1 cellular context compared by ENCODE assay signal in the genomic region with DNA sequence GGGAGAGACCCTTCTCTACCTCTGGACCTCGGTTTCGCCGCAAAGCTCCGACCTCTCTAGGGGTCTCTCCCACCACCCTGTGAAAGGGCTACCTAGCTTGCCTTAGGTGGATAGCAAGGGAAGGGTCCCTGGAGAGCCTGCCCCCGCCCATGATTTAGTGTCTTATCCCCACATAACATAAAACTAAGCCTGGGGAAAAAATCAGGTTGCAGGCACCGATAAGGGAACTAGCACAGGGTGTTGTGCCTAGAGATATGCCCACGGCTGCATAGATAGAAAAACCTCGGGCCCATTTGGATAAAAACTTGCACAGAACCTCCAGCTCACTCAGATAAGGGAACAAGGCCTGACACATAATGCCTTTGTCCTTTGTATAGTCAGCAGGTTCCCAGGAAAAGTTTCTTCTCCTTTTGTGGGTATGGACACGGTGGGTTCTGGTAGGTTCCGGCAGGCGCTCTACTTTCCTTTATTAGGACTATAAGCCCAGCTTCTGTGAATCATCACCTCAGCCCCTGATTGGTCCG.
TF ChIP-seq lines count a peak whose summit lies in the region.

No MANE protein-coding gene starts in this region.

TF ChIP-seq in K562, 482 proteins besides CTCF, POLR2A, EP300 and RAD21 (continued from another document and continues in another):
- TF ChIP-seq, protein P1, sequence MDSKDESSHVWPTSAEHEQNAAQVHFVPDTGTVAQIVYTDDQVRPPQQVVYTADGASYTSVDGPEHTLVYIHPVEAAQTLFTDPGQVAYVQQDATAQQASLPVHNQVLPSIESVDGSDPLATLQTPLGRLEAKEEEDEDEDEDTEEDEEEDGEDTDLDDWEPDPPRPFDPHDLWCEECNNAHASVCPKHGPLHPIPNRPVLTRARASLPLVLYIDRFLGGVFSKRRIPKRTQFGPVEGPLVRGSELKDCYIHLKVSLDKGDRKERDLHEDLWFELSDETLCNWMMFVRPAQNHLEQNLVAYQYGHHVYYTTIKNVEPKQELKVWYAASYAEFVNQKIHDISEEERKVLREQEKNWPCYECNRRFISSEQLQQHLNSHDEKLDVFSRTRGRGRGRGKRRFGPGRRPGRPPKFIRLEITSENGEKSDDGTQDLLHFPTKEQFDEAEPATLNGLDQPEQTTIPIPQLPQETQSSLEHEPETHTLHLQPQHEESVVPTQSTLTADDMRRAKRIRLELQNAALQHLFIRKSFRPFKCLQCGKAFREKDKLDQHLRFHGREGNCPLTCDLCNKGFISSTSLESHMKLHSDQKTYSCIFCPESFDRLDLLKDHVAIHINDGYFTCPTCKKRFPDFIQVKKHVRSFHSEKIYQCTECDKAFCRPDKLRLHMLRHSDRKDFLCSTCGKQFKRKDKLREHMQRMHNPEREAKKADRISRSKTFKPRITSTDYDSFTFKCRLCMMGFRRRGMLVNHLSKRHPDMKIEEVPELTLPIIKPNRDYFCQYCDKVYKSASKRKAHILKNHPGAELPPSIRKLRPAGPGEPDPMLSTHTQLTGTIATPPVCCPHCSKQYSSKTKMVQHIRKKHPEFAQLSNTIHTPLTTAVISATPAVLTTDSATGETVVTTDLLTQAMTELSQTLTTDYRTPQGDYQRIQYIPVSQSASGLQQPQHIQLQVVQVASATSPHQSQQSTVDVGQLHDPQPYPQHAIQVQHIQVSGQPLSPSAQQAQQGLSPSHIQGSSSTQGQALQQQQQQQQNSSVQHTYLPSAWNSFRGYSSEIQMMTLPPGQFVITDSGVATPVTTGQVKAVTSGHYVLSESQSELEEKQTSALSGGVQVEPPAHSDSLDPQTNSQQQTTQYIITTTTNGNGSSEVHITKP (IDR thresholded peaks at IDR 0.05; ENCODE audit: partially characterized antibody): no peak
- TF ChIP-seq ZHX1 (conservative IDR thresholded peaks at IDR 0.05; ENCODE audit: low read length): 0 out of 2 replicates have a peak, but pooled peaks have one; percentile 24
- no peak for TF ChIP-seq SAFB (IDR thresholded peaks at IDR 0.05; ENCODE audit: borderline replicate concordance, low read depth, low read length)
- TF ChIP-seq CXXC5 (CRISPR knock-in tag; IDR thresholded peaks at IDR 0.05): peak; percentile 87
- TF ChIP-seq NR0B1 (IDR thresholded peaks at IDR 0.05; ENCODE audit: partially characterized antibody): no peak
- TF ChIP-seq, protein P2, sequence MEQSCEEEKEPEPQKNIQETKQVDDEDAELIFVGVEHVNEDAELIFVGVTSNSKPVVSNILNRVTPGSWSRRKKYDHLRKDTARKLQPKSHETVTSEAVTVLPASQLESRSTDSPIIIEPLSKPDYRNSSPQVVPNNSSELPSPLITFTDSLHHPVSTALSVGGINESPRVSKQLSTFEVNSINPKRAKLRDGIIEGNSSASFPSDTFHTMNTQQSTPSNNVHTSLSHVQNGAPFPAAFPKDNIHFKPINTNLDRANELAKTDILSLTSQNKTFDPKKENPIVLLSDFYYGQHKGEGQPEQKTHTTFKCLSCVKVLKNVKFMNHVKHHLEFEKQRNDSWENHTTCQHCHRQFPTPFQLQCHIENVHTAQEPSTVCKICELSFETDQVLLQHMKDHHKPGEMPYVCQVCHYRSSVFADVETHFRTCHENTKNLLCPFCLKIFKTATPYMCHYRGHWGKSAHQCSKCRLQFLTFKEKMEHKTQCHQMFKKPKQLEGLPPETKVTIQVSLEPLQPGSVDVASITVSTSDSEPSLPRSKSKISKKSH (CRISPR knock-in tag; IDR thresholded peaks at IDR 0.05): no peak
- TF ChIP-seq PHF21A (IDR thresholded peaks at IDR 0.05; ENCODE audit: borderline replicate concordance, low read depth): 0 out of 2 replicates have a peak, but pooled peaks have one; percentile 56
- TF ChIP-seq MXI1 (IDR thresholded peaks at IDR 0.05; ENCODE audit: low read depth, low read length): peak; percentile 79
- TF ChIP-seq, protein P3, sequence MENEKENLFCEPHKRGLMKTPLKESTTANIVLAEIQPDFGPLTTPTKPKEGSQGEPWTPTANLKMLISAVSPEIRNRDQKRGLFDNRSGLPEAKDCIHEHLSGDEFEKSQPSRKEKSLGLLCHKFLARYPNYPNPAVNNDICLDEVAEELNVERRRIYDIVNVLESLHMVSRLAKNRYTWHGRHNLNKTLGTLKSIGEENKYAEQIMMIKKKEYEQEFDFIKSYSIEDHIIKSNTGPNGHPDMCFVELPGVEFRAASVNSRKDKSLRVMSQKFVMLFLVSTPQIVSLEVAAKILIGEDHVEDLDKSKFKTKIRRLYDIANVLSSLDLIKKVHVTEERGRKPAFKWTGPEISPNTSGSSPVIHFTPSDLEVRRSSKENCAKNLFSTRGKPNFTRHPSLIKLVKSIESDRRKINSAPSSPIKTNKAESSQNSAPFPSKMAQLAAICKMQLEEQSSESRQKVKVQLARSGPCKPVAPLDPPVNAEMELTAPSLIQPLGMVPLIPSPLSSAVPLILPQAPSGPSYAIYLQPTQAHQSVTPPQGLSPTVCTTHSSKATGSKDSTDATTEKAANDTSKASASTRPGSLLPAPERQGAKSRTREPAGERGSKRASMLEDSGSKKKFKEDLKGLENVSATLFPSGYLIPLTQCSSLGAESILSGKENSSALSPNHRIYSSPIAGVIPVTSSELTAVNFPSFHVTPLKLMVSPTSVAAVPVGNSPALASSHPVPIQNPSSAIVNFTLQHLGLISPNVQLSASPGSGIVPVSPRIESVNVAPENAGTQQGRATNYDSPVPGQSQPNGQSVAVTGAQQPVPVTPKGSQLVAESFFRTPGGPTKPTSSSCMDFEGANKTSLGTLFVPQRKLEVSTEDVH (IDR thresholded peaks at IDR 0.05; ENCODE audit: low read depth, partially characterized antibody): no peak
- peak; percentile 99 for TF ChIP-seq CBFA2T3 (IDR thresholded peaks at IDR 0.05)
- TF ChIP-seq ILK (tag; IDR thresholded peaks at IDR 0.05; ENCODE audit: borderline replicate concordance, low read depth): no peak
- TF ChIP-seq, protein P4, sequence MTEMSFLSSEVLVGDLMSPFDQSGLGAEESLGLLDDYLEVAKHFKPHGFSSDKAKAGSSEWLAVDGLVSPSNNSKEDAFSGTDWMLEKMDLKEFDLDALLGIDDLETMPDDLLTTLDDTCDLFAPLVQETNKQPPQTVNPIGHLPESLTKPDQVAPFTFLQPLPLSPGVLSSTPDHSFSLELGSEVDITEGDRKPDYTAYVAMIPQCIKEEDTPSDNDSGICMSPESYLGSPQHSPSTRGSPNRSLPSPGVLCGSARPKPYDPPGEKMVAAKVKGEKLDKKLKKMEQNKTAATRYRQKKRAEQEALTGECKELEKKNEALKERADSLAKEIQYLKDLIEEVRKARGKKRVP (CRISPR knock-in tag; IDR thresholded peaks at IDR 0.05): peak; percentile 67
- TF ChIP-seq POU5F1 (IDR thresholded peaks at IDR 0.05; ENCODE audit: borderline replicate concordance, low read depth, low read length, partially characterized antibody): no peak
- TF ChIP-seq ZBED1 (IDR thresholded peaks at IDR 0.05): peak; percentile 84
- peak; percentile 4 for TF ChIP-seq ZFP36 (IDR thresholded peaks at IDR 0.05; ENCODE audit: low read depth, low read length, partially characterized antibody)
- TF ChIP-seq DDX20 (tag; IDR thresholded peaks at IDR 0.05; ENCODE audit: low read depth): no peak
- TF ChIP-seq ZNF717 (CRISPR knock-in tag; IDR thresholded peaks at IDR 0.05): 0 out of 2 replicates have a peak, but pooled peaks have one; percentile 48
- TF ChIP-seq BMI1 (IDR thresholded peaks at IDR 0.05; ENCODE audit: low read length): no peak
- no peak for TF ChIP-seq CBFB (CRISPR knock-in tag; IDR thresholded peaks at IDR 0.05)
- no peak for TF ChIP-seq ZNF77 (CRISPR knock-in tag; IDR thresholded peaks at IDR 0.05)
- TF ChIP-seq CBX5 (IDR thresholded peaks at IDR 0.05; ENCODE audit: borderline replicate concordance, low read depth): no peak
- no peak for TF ChIP-seq HSF4 (CRISPR knock-in tag; IDR thresholded peaks at IDR 0.05; ENCODE audit: borderline replicate concordance)
- TF ChIP-seq SIRT6 (IDR thresholded peaks at IDR 0.05; ENCODE audit: low read depth, low read length): no peak
- TF ChIP-seq PHB (CRISPR knock-in tag; IDR thresholded peaks at IDR 0.05): no peak
- no peak for TF ChIP-seq ZNF124 (CRISPR knock-in tag; IDR thresholded peaks at IDR 0.05)
- TF ChIP-seq CHD7 (IDR thresholded peaks at IDR 0.05; ENCODE audit: low read depth, low read length): peak; percentile 35
- no peak for TF ChIP-seq ZNF316 (IDR thresholded peaks at IDR 0.05)
- no peak for TF ChIP-seq ZNF79 (CRISPR knock-in tag; IDR thresholded peaks at IDR 0.05; ENCODE audit: low read depth)
